12 cellular contexts compared by ENCODE assay signal in the genomic region with DNA sequence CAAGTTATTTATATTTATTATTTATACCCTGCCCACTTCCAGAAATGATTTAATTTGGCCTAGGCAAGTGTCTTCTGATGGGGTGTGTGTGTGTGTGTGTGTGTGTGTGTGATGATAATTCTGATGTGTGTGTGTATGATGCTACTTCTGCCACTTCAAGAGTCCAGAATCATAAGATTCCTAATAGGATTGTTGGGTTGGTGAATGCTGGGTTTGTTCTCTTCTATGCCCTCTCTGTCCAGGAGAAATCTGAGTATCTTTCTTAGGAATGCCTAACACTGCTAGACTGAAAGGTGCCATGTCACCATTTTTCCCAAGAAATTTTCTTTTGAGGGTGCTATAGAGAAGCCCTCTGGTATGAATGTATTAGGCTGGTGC.
A peak's percentile ranks its signal among the peaks of the same experiment; 100 is the strongest.
DNase-seq lines count a peak whose midpoint lies in the region; ATAC-seq, FAIRE-seq and TF ChIP-seq lines count a peak whose summit lies in the region.
"Had no signal": no experiment of that assay in that cellular context is flagged by ENCODE, and none has a peak within 500 bp of the region (broad histone marks: within the 10 kb centered on the region; RNA-seq: fewer than 3 reads in every experiment).

No MANE protein-coding gene starts in this region.

- H3K27ac ChIP-seq in HepG2 (ENCODE audit: extremely low read length, insufficient read depth, low read length) (peak overlapping the region; percentile 80), suprapubic skin (peak overlapping the region; percentile 64), thyroid gland (no peak overlapping the region)

- TF ChIP-seq POLR2A in HepG2 (IDR thresholded peaks at IDR 0.05; ENCODE audit: insufficient read depth in 1 of 2, low read depth in 2 of 2, low read length in 2 of 2): no peak
- no peak for TF ChIP-seq POLR2A in suprapubic skin (IDR thresholded peaks at IDR 0.05)
- no peak for TF ChIP-seq POLR2A in thyroid gland (IDR thresholded peaks at IDR 0.05)

- peaks cover 96% of the 10 kb centered on the region for H3K4me1 Mint-ChIP-seq in activated naive CD4-positive, alpha-beta T cell treated with anti-CD3 and anti-CD28 coated beads, Interleukin-2, amount 50 U/mL, for 24 hours
- H3K4me1 Mint-ChIP-seq in activated CD8-positive, alpha-beta T cell treated with anti-CD3 and anti-CD28 coated beads for 36 hours (ENCODE audit: low read depth): peaks cover 91% of the 10 kb centered on the region

- no peaks in the 10 kb centered on the region for H3K27me3 Mint-ChIP-seq in activated naive CD4-positive, alpha-beta T cell treated with anti-CD3 and anti-CD28 coated beads, Interleukin-2, amount 50 U/mL, for 24 hours
- no peaks in the 10 kb centered on the region for H3K27me3 Mint-ChIP-seq in activated CD8-positive, alpha-beta T cell treated with anti-CD3 and anti-CD28 coated beads for 36 hours

- TF ChIP-seq EP300 in HepG2 (IDR thresholded peaks at IDR 0.05; ENCODE audit: low read depth in 2 of 2, low read length in 2 of 2): no peak
- no peak for TF ChIP-seq EP300 in HepG2 (CRISPR knock-in tag; IDR thresholded peaks at IDR 0.05; ENCODE audit: borderline replicate concordance)
- TF ChIP-seq EP300 in suprapubic skin (IDR thresholded peaks at IDR 0.05): no peak

- H3K9me3 Mint-ChIP-seq in activated naive CD4-positive, alpha-beta T cell treated with anti-CD3 and anti-CD28 coated beads, Interleukin-2, amount 50 U/mL, for 24 hours: no peaks in the 10 kb centered on the region
- peaks cover 5% of the 10 kb centered on the region for H3K9me3 Mint-ChIP-seq in activated CD8-positive, alpha-beta T cell treated with anti-CD3 and anti-CD28 coated beads for 36 hours

- H3K4me3 ChIP-seq in HepG2 (replicated peaks in 1 of 3; ENCODE audit: insufficient read depth in 1 of 3, low read depth in 2 of 3, low read length in 3 of 3): peak overlapping the region in 2 of 3 experiments; percentile 21 to 49; a peak in 2 of 6 replicates
- no peak overlapping the region for H3K4me3 ChIP-seq in suprapubic skin
- H3K4me3 ChIP-seq in thyroid gland (replicated peaks in 1 of 3): no peak overlapping the region

- peaks cover 96% of the 10 kb centered on the region for H3K79me2 ChIP-seq in HepG2 (ENCODE audit: insufficient read depth, low read length)

- peak overlapping the region; percentile 78 for H3K27ac Mint-ChIP-seq in activated naive CD4-positive, alpha-beta T cell treated with anti-CD3 and anti-CD28 coated beads, Interleukin-2, amount 50 U/mL, for 24 hours
- H3K27ac Mint-ChIP-seq in activated CD8-positive, alpha-beta T cell treated with anti-CD3 and anti-CD28 coated beads for 36 hours: peak overlapping the region; percentile 83

- BruUV-seq in HepG2 (replicated peaks; lab: Mats Ljungman, UMichigan): no TSS peak

- H3K36me3 ChIP-seq in HepG2 (replicated peaks in 1 of 2; ENCODE audit: control insufficient read depth in 1 of 2, insufficient read depth in 2 of 2, low read length in 2 of 2) (peaks cover 15 to 48% of the 10 kb centered on the region in 2 experiments), suprapubic skin (no peaks in the 10 kb centered on the region), thyroid gland (no peaks in the 10 kb centered on the region)

- H3K9ac ChIP-seq in HepG2 (ENCODE audit: insufficient read depth, low read depth, low read length): peak overlapping the region; percentile 67

- no peak for DNase-seq in activated naive CD4-positive, alpha-beta T cell (lab: John Stamatoyannopoulos, UW)
- no peak for DNase-seq in activated CD8-positive, alpha-beta T cell treated with anti-CD3 and anti-CD28 coated beads for 36 hours
- DNase-seq in HepG2 (ENCODE audit: low spot score): no peak
- DNase-seq in suprapubic skin (ENCODE audit: low spot score in 2 of 2): no peak
- DNase-seq in thyroid gland: no peak
- DNase-seq in NCI-H2171 (lab: John Stamatoyannopoulos, UW): no peak
- no peak for DNase-seq in central memory CD4-positive, alpha-beta T cell
- DNase-seq: anterior cingulate cortex; stimulated activated CD4-positive, alpha-beta T cell treated with anti-CD3 and anti-CD28 coated beads, Interleukin-12 subunit alpha, Interleukin-12 subunit beta, amount 100 ng/mL, for 4 hours; T1000 had no signal

- POLR2A ChIA-PET in activated CD8-positive, alpha-beta T cell treated with anti-CD3 and anti-CD28 coated beads for 36 hours (lab: Charles Lee): interaction anchor here (0.6 to 2.6 kb wide), 4 partner anchors 11 to 58 kb away, joined by 3 to 30 read pairs (median 6); no protein-coding TSS in a partner anchor
- POLR2A ChIA-PET in HepG2 (lab: Yijun Ruan, JAX): interaction anchor here (1.0 to 5.0 kb wide), 7 partner anchors 11 to 46 kb away, joined by 3 to 51 read pairs (median 10); no protein-coding TSS in a partner anchor

- no peak for ATAC-seq in activated CD8-positive, alpha-beta T cell treated with anti-CD3 and anti-CD28 coated beads for 36 hours
- ATAC-seq in HepG2: no peak

- H3K36me3 Mint-ChIP-seq in activated naive CD4-positive, alpha-beta T cell treated with anti-CD3 and anti-CD28 coated beads, Interleukin-2, amount 50 U/mL, for 24 hours: peaks cover 3% of the 10 kb centered on the region
- peaks cover 18% of the 10 kb centered on the region for H3K36me3 Mint-ChIP-seq in activated CD8-positive, alpha-beta T cell treated with anti-CD3 and anti-CD28 coated beads for 36 hours (ENCODE audit: low read depth)

- intact Hi-C loops in activated CD8-positive, alpha-beta T cell treated with anti-CD3 and anti-CD28 coated beads for 36 hours (cut with micrococcal nuclease): loop anchor here (10.0 kb wide), 1 partner anchor 646 kb away; no protein-coding TSS in a partner anchor
- intact Hi-C loops in HepG2 (cut with micrococcal nuclease; ENCODE audit: unreplicated experiment) (loop anchor here (1.0 to 5.0 kb wide), 3 partner anchors 7 to 46 kb away; no protein-coding TSS in a partner anchor), thyroid gland (cut with DNase I) (no loop called here)

- peaks cover 87% of the 10 kb centered on the region for H4K20me1 ChIP-seq in HepG2 (ENCODE audit: insufficient read depth, low read length)

- CTCF ChIA-PET in activated CD8-positive, alpha-beta T cell treated with anti-CD3 and anti-CD28 coated beads for 36 hours (lab: Charles Lee): interaction anchor here (1.6 to 3.9 kb wide), 2 partner anchors 19 to 23 kb away, joined by 5 to 21 read pairs; no protein-coding TSS in a partner anchor
- CTCF ChIA-PET in HepG2 (lab: Yijun Ruan, JAX; ENCODE audit: low intra/inter-chr PET ratio, low total read pairs): no interaction called here

- no peak for TF ChIP-seq RAD21 in HepG2 (CRISPR knock-in tag; IDR thresholded peaks at IDR 0.05)

- peak overlapping the region; percentile 71 for H3K4me2 ChIP-seq in HepG2 (ENCODE audit: low read depth, low read length)

- in situ Hi-C loops in HepG2 (cut with HindIII; ENCODE audit: extremely low pct_ligation_motif_present, low pct_unique_long_range_greater_than_20kb): no loop called here

- H3K27me3 ChIP-seq in HepG2 (ENCODE audit: control insufficient read depth in 1 of 2, insufficient read depth in 2 of 2, low read length in 2 of 2): no peaks in the 10 kb centered on the region
- H3K27me3 ChIP-seq in suprapubic skin: no peaks in the 10 kb centered on the region
- H3K27me3 ChIP-seq in thyroid gland: no peaks in the 10 kb centered on the region

- H3K9me3 ChIP-seq in HepG2 (ENCODE audit: low read length) (no peaks in the 10 kb centered on the region), suprapubic skin (no peaks in the 10 kb centered on the region), thyroid gland (no peaks in the 10 kb centered on the region)

- H2AFZ ChIP-seq in HepG2 (ENCODE audit: low read length): no peak overlapping the region

- H3K4me1 ChIP-seq in HepG2 (ENCODE audit: insufficient read depth, low read length) (peaks cover 100% of the 10 kb centered on the region), suprapubic skin (peaks cover 80% of the 10 kb centered on the region), thyroid gland (peaks cover 9 to 49% of the 10 kb centered on the region in 2 donors)

- no peak for FAIRE-seq in HepG2 (lab: Jason Lieb, UNC)
- FAIRE-seq: RCC 7860 had no signal

- no peak overlapping the region for H3K4me3 Mint-ChIP-seq in activated naive CD4-positive, alpha-beta T cell treated with anti-CD3 and anti-CD28 coated beads, Interleukin-2, amount 50 U/mL, for 24 hours
- H3K4me3 Mint-ChIP-seq in activated CD8-positive, alpha-beta T cell treated with anti-CD3 and anti-CD28 coated beads for 36 hours: no peak overlapping the region

- TF ChIP-seq CTCF in activated CD8-positive, alpha-beta T cell treated with anti-CD3 and anti-CD28 coated beads for 36 hours (IDR thresholded peaks at IDR 0.05): no peak
- TF ChIP-seq CTCF in HepG2 (CRISPR knock-in tag; IDR thresholded peaks at IDR 0.05): no peak
- TF ChIP-seq CTCF in suprapubic skin (IDR thresholded peaks at IDR 0.05): no peak
- TF ChIP-seq CTCF in thyroid gland (IDR thresholded peaks at IDR 0.05): no peak

TF ChIP-seq in HepG2, 621 proteins besides CTCF, POLR2A, EP300 and RAD21 (continues in another document):
- TF ChIP-seq, protein P1, sequence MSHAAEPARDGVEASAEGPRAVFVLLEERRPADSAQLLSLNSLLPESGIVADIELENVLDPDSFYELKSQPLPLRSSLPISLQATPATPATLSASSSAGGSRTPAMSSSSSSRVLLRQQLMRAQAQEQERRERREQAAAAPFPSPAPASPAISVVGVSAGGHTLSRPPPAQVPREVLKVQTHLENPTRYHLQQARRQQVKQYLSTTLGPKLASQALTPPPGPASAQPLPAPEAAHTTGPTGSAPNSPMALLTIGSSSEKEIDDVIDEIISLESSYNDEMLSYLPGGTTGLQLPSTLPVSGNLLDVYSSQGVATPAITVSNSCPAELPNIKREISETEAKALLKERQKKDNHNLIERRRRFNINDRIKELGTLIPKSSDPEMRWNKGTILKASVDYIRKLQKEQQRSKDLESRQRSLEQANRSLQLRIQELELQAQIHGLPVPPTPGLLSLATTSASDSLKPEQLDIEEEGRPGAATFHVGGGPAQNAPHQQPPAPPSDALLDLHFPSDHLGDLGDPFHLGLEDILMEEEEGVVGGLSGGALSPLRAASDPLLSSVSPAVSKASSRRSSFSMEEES (CRISPR knock-in tag; IDR thresholded peaks at IDR 0.05): 0 out of 2 replicates have a peak, but pooled peaks have one; percentile 11
- no peak for TF ChIP-seq ZNF263 (CRISPR knock-in tag; IDR thresholded peaks at IDR 0.05)
- TF ChIP-seq MAFK (conservative IDR thresholded peaks at IDR 0.05 in 1 of 2, IDR thresholded peaks at IDR 0.05 in 1 of 2; ENCODE audit: low read length in 2 of 2): 0 out of 4 replicates have a peak, but pooled peaks of 1 of the 2 experiments have one; percentile 25

Comparison
In these comparisons a context has a peak if more than half of its experiments do, and no peak if none do; other contexts are left out.
1. H3K27ac ChIP-seq: peak in HepG2 (single experiment) and suprapubic skin (single experiment); none in thyroid gland (0 of 3).
2. H3K4me3 ChIP-seq: peak in HepG2 (2 of 3); none in suprapubic skin (single experiment) and thyroid gland (0 of 3).